Comparison of ENCODE assay signal across 29 cellular contexts in the genomic region with DNA sequence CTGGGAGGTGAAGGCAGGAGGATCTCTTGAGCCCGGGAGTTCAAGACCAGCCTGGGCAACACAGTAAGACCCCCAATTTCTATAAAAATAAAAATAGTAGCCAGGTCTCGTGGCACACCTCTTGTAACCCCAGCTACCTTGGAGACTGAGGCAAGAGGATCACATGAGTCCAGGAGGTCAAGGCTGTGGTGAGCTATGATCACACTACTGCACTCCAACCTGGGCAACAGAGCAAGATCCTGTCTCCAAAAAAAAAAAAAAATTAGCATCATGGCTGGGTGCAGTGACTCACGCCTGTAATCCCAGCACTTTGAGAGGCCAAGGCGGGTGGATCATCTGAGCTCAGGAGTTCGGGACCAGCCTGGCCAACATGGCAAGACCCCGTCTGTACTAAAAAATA. TPM values are rescaled to one million over a fixed set of nuclear protein-coding genes. Genes with fewer than 3 reads are reported as not detected.
A peak's percentile ranks its signal among the peaks of the same experiment; 100 is the strongest.
DNase-seq lines count a peak whose midpoint lies in the region; ATAC-seq and TF ChIP-seq lines count a peak whose summit lies in the region.
"Had no signal": no experiment of that assay in that cellular context is flagged by ENCODE, and none has a peak within 500 bp of the region (broad histone marks: within the 10 kb centered on the region; RNA-seq: fewer than 3 reads in every experiment).

No MANE protein-coding gene starts in this region.

- H3K36me3 Mint-ChIP-seq in chondrocyte (ENCODE audit: low read depth) = no peaks in the 10 kb centered on the region
- H3K36me3 Mint-ChIP-seq: CD14-positive monocyte; CD4-positive, CD25-positive, alpha-beta regulatory T cell; CD8-positive, alpha-beta memory T cell had no signal

- POLR2A ChIA-PET in HEK293 (lab: Yijun Ruan, JAX) = interaction anchor here (0.7 kb wide), 1 partner anchor 68 kb away, joined by 4 read pairs; the partner anchor contains the start of gene CBX4
- POLR2A ChIA-PET in HEK293T (lab: Yijun Ruan, JAX) = interaction anchor here (1.3 kb wide), 1 partner anchor 13 kb away, joined by 3 read pairs; no protein-coding TSS in a partner anchor

- intact Hi-C loops in posterior vena cava (cut with DNase I) = no loop called here

- ATAC-seq in HG03342 (IDR thresholded peaks at IDR 0.05; ENCODE audit: unreplicated experiment) = no peak
- ATAC-seq: GM12878 had no signal

- H3K4me1 Mint-ChIP-seq in chondrocyte (ENCODE audit: low read depth) = no peaks in the 10 kb centered on the region
- H3K4me1 Mint-ChIP-seq: CD4-positive, alpha-beta memory T cell; CD4-positive, CD25-positive, alpha-beta regulatory T cell; CD8-positive, alpha-beta memory T cell had no signal

- peaks cover 4% of the 10 kb centered on the region; the same call in 1 of the 2 replicates for H3K27me3 ChIP-seq in H7 (ENCODE audit: control insufficient read depth, insufficient read depth, low read length)
- H3K27me3 ChIP-seq: BE2C had no signal

- H3K4me3 ChIP-seq in HEK293 (ENCODE audit: low read depth, low read length) (no peak overlapping the region), H7 (ENCODE audit: insufficient read depth, low read depth, low read length) (no peak overlapping the region)
- H3K4me3 ChIP-seq: BLaER1, GM12878 had no signal

- H3K9me3 Mint-ChIP-seq in chondrocyte (ENCODE audit: low read depth) = no peaks in the 10 kb centered on the region
- H3K9me3 Mint-ChIP-seq: CD4-positive, CD25-positive, alpha-beta regulatory T cell had no signal

- DNase-seq in HEK293T (ENCODE audit: extremely low spot score) (no peak), chondrocyte (ENCODE audit: low spot score) (peak; percentile 9), posterior vena cava (ENCODE audit: low spot score) (peak; percentile 30), RPMI8226 (no peak), mucosa of gallbladder (ENCODE audit: low spot score) (no peak), H7 (no peak)
- DNase-seq: 8988T; ACHN; BE2C; C1 segment of cervical spinal cord; CD4-positive, alpha-beta memory T cell; CD4-positive, CD25-positive, alpha-beta regulatory T cell; CD8-positive, alpha-beta memory T cell; COR-L47; DMS 273 treated with DMSO at 0.1 percent for 48 hours; DMS153; DMS53; DMS79; DND-41; EL; GDM1 had no signal

- no peaks in the 10 kb centered on the region for H3K9me3 ChIP-seq in HEK293 (ENCODE audit: control insufficient read depth, insufficient read depth, low read depth, low read length)

- no peak overlapping the region for H3K27ac ChIP-seq in HEK293 (ENCODE audit: extremely low read depth, low read depth, low read length)
- H3K27ac ChIP-seq: BLaER1 had no signal

- H3K27me3 Mint-ChIP-seq in chondrocyte (ENCODE audit: low read depth) = peaks cover 20% of the 10 kb centered on the region

- H3K4me3 Mint-ChIP-seq in chondrocyte (ENCODE audit: unreplicated experiment) = no peak overlapping the region
- H3K4me3 Mint-ChIP-seq: CD14-positive monocyte; CD4-positive, alpha-beta memory T cell; CD8-positive, alpha-beta memory T cell had no signal

- no peak overlapping the region for H3K27ac Mint-ChIP-seq in chondrocyte (ENCODE audit: unreplicated experiment)
- H3K27ac Mint-ChIP-seq: CD14-positive monocyte; CD4-positive, alpha-beta memory T cell; CD4-positive, CD25-positive, alpha-beta regulatory T cell had no signal

- H3K36me3 ChIP-seq in HEK293 (ENCODE audit: control insufficient read depth in 2 of 2, insufficient read depth in 1 of 2, low read length in 2 of 2) (no peaks in the 10 kb centered on the region), H7 (replicated peaks; ENCODE audit: control insufficient read depth, insufficient read depth, low read length) (no peaks in the 10 kb centered on the region)
- H3K36me3 ChIP-seq: BE2C, BLaER1 had no signal

- no peak for TF ChIP-seq CTCF in HEK293 (tag by site-specific recombination; IDR thresholded peaks at IDR 0.05)
- TF ChIP-seq CTCF in chondrocyte (IDR thresholded peaks at IDR 0.05) = no peak

- H3K4me1 ChIP-seq in HEK293 (ENCODE audit: control insufficient read depth, insufficient read depth, low read length) = peaks cover under 1% of the 10 kb centered on the region
- H3K4me1 ChIP-seq: BE2C had no signal

- CTCF ChIA-PET in HEK293 (lab: Yijun Ruan, JAX) = interaction anchor here (0.6 to 2.7 kb wide), 3 partner anchors 8 to 377 kb away, joined by 3 to 12 read pairs (median 3); no protein-coding TSS in a partner anchor
- CTCF ChIA-PET in HEK293T (lab: Yijun Ruan, JAX) = no interaction called here

TF ChIP-seq in HEK293, 187 proteins besides CTCF, POLR2A, EP300 and RAD21:
- TF ChIP-seq ZNF830 (tag by site-specific recombination; IDR thresholded peaks at IDR 0.05; ENCODE audit: low read depth) = no peak
- no peak for TF ChIP-seq ZBTB17 (tag by site-specific recombination; IDR thresholded peaks at IDR 0.05)
- no peak for TF ChIP-seq ZFP69B (tag by site-specific recombination; IDR thresholded peaks at IDR 0.05)
- no peak for TF ChIP-seq ZNF157 (tag by site-specific recombination; IDR thresholded peaks at IDR 0.05)
- peak; percentile 98 for TF ChIP-seq ZNF121 (tag by site-specific recombination; IDR thresholded peaks at IDR 0.05)
- no peak for TF ChIP-seq ZNF473 (tag by site-specific recombination; IDR thresholded peaks at IDR 0.05)
- no peak for TF ChIP-seq ZNF211 (tag by site-specific recombination; IDR thresholded peaks at IDR 0.05; ENCODE audit: low read depth)

TF ChIP-seq in HEK293T, 16 proteins besides CTCF, POLR2A, EP300 and RAD21:
- TF ChIP-seq SP1 (IDR thresholded peaks at IDR 0.05) = no peak
- TF ChIP-seq ARNT (IDR thresholded peaks at IDR 0.05) = no peak
- no peak for TF ChIP-seq L3MBTL2 (conservative IDR thresholded peaks at IDR 0.05)
- no peak for TF ChIP-seq FOXK2 (IDR thresholded peaks at IDR 0.05)
- TF ChIP-seq NFRKB (IDR thresholded peaks at IDR 0.05) = no peak
- 0 out of 2 replicates have a peak, but pooled peaks have one; percentile 12 for TF ChIP-seq ZNF384 (IDR thresholded peaks at IDR 0.05)
- no peak for TF ChIP-seq CTBP1 (IDR thresholded peaks at IDR 0.05; ENCODE audit: borderline replicate concordance)

RNA-seq across cellular contexts. Expression of gene CBX2, which starts 6.7 kb away (rescaled TPM):
- 4.1 to 11.8 TPM (median 4.9 TPM) in 3 replicates for total RNA-seq in chondrocyte
- total RNA-seq in posterior vena cava = 1 to 10 TPM; 1.6 to 1.8 TPM
- total RNA-seq in mucosa of gallbladder = 1.2 TPM
- 89.1 and 97.4 TPM in 2 replicates for total RNA-seq in H7 (2014; rRNA removed; shearing (Covaris generic))

RNA-seq across cellular contexts. Expression of gene CBX8, which starts 25.6 kb away (rescaled TPM):
- total RNA-seq in chondrocyte = 4.6 to 8.3 TPM (median 6.1 TPM) in 3 replicates
- 1 to 10 TPM; 4.4 to 5.1 TPM for total RNA-seq in posterior vena cava
- 9.7 TPM for total RNA-seq in mucosa of gallbladder
- 1.4 and 1.9 TPM in 2 replicates for total RNA-seq in H7 (2014; rRNA removed; shearing (Covaris generic))

RNA-seq across cellular contexts. Expression of gene ENPP7, which starts 40.5 kb away (rescaled TPM):
- total RNA-seq in chondrocyte (not detected in 3 replicates), posterior vena cava (not detected), mucosa of gallbladder (0.23 TPM)
- total RNA-seq in H7 (2014; rRNA removed; shearing (Covaris generic)) = not detected in 2 replicates
- total RNA-seq: A673; CD4-positive, CD25-positive, alpha-beta regulatory T cell; Daoy; G401 had no signal

Comparison
In these comparisons a context has a peak if more than half of its experiments do, and no peak if none do; other contexts are left out.
1. DNase-seq: peak in chondrocyte (single experiment) and posterior vena cava (single experiment); none in HEK293T (single experiment), RPMI8226 (single experiment), mucosa of gallbladder (single experiment) and H7 (single experiment).